ENCODE assay signal across 8 cellular contexts in genomic region chr19:9431475-9431874, GRCh38. TPM values are rescaled to one million over a fixed set of nuclear protein-coding genes. Genes with fewer than 3 reads are reported as not detected.
DNase-seq lines count a peak whose midpoint lies in the region; ATAC-seq, FAIRE-seq and TF ChIP-seq lines count a peak whose summit lies in the region.

No MANE protein-coding gene starts in this region.

- DNase-seq in DND-41 (peak; percentile 63), LNCaP clone FGC (ENCODE audit: low read depth) (no peak), iPS-NIHi7 (ENCODE audit: extremely low spot score) (peak; percentile 88), urothelium cell line (ENCODE audit: low spot score) (peak; percentile 14), NCI-H2227 treated with DMSO at 0.1 percent for 48 hours (lab: John Stamatoyannopoulos, UW) (no peak), NOMO-1 treated with DMSO at 0.1 percent for 48 hours (lab: John Stamatoyannopoulos, UW; ENCODE audit: unreplicated experiment) (no peak)
- DNase-seq in activated CD8-positive, alpha-beta T cell treated with anti-CD3 and anti-CD28 coated beads for 36 hours: peak; percentile 76

- H3K9ac ChIP-seq in DND-41 (ENCODE audit: low read depth, low read length): no peak overlapping the region

- CTCF ChIA-PET in activated CD8-positive, alpha-beta T cell treated with anti-CD3 and anti-CD28 coated beads for 36 hours (lab: Charles Lee): interaction anchor here (1.3 to 1.6 kb wide), 2 partner anchors 9 to 226 kb away, joined by 5 to 9 read pairs; no protein-coding TSS in a partner anchor

- TF ChIP-seq CTCF in DND-41 (IDR thresholded peaks at IDR 0.05; ENCODE audit: borderline replicate concordance, extremely low read depth, low read length, poor library complexity, severe bottlenecking) (peak; percentile 86), LNCaP clone FGC (IDR thresholded peaks at IDR 0.05; ENCODE audit: control insufficient read depth, extremely low read depth, insufficient read depth) (peak; percentile 55)
- TF ChIP-seq CTCF in activated CD8-positive, alpha-beta T cell treated with anti-CD3 and anti-CD28 coated beads for 36 hours (IDR thresholded peaks at IDR 0.05): peak; percentile 82

- no peak overlapping the region; the same call in 1 of the 2 replicates for H3K27ac ChIP-seq in DND-41 (ENCODE audit: low read length)

- H3K27me3 Mint-ChIP-seq in activated CD8-positive, alpha-beta T cell treated with anti-CD3 and anti-CD28 coated beads for 36 hours: no peaks in the 10 kb centered on the region

- FAIRE-seq in urothelium cell line (lab: Jason Lieb, UNC): no peak

- H3K9me3 Mint-ChIP-seq in activated CD8-positive, alpha-beta T cell treated with anti-CD3 and anti-CD28 coated beads for 36 hours: peaks cover 3% of the 10 kb centered on the region

- intact Hi-C loops in activated CD8-positive, alpha-beta T cell treated with anti-CD3 and anti-CD28 coated beads for 36 hours (cut with micrococcal nuclease): loop anchor here (10.0 kb wide), 2 partner anchors 117 to 227 kb away; no protein-coding TSS in a partner anchor

- peaks cover 76% of the 10 kb centered on the region for H3K36me3 Mint-ChIP-seq in activated CD8-positive, alpha-beta T cell treated with anti-CD3 and anti-CD28 coated beads for 36 hours (ENCODE audit: low read depth)

- H3K4me3 ChIP-seq in DND-41 (ENCODE audit: low read depth in 1 of 2, low read length in 2 of 2): no peak overlapping the region
- H3K4me3 ChIP-seq in LNCaP clone FGC (ENCODE audit: low read depth, low read length): no peak overlapping the region

- peaks cover 34% of the 10 kb centered on the region for H3K4me1 Mint-ChIP-seq in activated CD8-positive, alpha-beta T cell treated with anti-CD3 and anti-CD28 coated beads for 36 hours (ENCODE audit: low read depth)

- peak; percentile 40; the same call in 1 of the 3 replicates for ATAC-seq in DND-41 (ENCODE audit: insufficient read depth, low read depth)
- peak; percentile 28 for ATAC-seq in activated CD8-positive, alpha-beta T cell treated with anti-CD3 and anti-CD28 coated beads for 36 hours
- no peak for ATAC-seq in GM21528 (IDR thresholded peaks at IDR 0.05; ENCODE audit: low FRiP score, unreplicated experiment)

- no peaks in the 10 kb centered on the region for H3K9me3 ChIP-seq in DND-41 (ENCODE audit: insufficient read depth, low read length, severe bottlenecking)

- peaks cover 22% of the 10 kb centered on the region for H4K20me1 ChIP-seq in DND-41 (ENCODE audit: insufficient read depth, low read length)

- peaks cover 66% of the 10 kb centered on the region for H3K36me3 ChIP-seq in DND-41 (ENCODE audit: insufficient read depth, low read length)

- peak overlapping the region; percentile 3; the same call in 1 of the 2 replicates for H3K4me2 ChIP-seq in DND-41 (ENCODE audit: insufficient read depth, low read length)

- H3K79me2 ChIP-seq in DND-41 (ENCODE audit: insufficient read depth, low read length): peaks cover 92% of the 10 kb centered on the region

- H3K4me1 ChIP-seq in DND-41 (ENCODE audit: insufficient read depth, low read length): peaks cover 27% of the 10 kb centered on the region

- POLR2A ChIA-PET in activated CD8-positive, alpha-beta T cell treated with anti-CD3 and anti-CD28 coated beads for 36 hours (lab: Charles Lee): interaction anchor here (0.7 kb wide), 1 partner anchor 9 kb away, joined by 3 read pairs; no protein-coding TSS in a partner anchor

- no peak overlapping the region for H3K4me3 Mint-ChIP-seq in activated CD8-positive, alpha-beta T cell treated with anti-CD3 and anti-CD28 coated beads for 36 hours

- no peak overlapping the region for H2AFZ ChIP-seq in DND-41 (ENCODE audit: low read depth, low read length)

- H3K27ac Mint-ChIP-seq in activated CD8-positive, alpha-beta T cell treated with anti-CD3 and anti-CD28 coated beads for 36 hours: no peak overlapping the region

- H3K27me3 ChIP-seq in DND-41 (ENCODE audit: insufficient read depth, low read length, poor library complexity): no peaks in the 10 kb centered on the region

RNA-seq across cellular contexts. Expression of gene ZNF266, which starts 3.9 kb away (rescaled TPM):
- 10 to 100 TPM; 23.5 to 26.8 TPM for total RNA-seq in activated CD8-positive, alpha-beta T cell treated with anti-CD3 and anti-CD28 coated beads for 36 hours

Comparison
In these comparisons a context has a peak if more than half of its experiments do, and no peak if none do; other contexts are left out.
1. DNase-seq: peak in DND-41 (single experiment), activated CD8-positive, alpha-beta T cell treated with anti-CD3 and anti-CD28 coated beads for 36 hours (single experiment), iPS-NIHi7 (single experiment) and urothelium cell line (single experiment); none in LNCaP clone FGC (single experiment), NCI-H2227 treated with DMSO at 0.1 percent for 48 hours (single experiment) and NOMO-1 treated with DMSO at 0.1 percent for 48 hours (single experiment).
2. Peak in every context shown above with its lines, with median percentiles within 50 percentile points of each other: CTCF ChIP-seq.